Comparison of ENCODE assay signal across 16 cellular contexts in genomic region chr20:8082999-8083398, GRCh38. TPM values are rescaled to one million over a fixed set of nuclear protein-coding genes. Genes with fewer than 3 reads are reported as not detected.
A peak's percentile ranks its signal among the peaks of the same experiment; 100 is the strongest.
DNase-seq lines count a peak whose midpoint lies in the region; ATAC-seq and TF ChIP-seq lines count a peak whose summit lies in the region.
"Had no signal": no experiment of that assay in that cellular context is flagged by ENCODE, and none has a peak within 500 bp of the region (broad histone marks: within the 10 kb centered on the region; RNA-seq: fewer than 3 reads in every experiment).

No MANE protein-coding gene starts in this region.

- H3K9me3 ChIP-seq in left ventricle myocardium inferior (replicated peaks) (no peaks in the 10 kb centered on the region), aorta (ENCODE audit: control insufficient read depth, low read length) (no peaks in the 10 kb centered on the region), thyroid gland (no peaks in the 10 kb centered on the region)
- H3K9me3 ChIP-seq: tibial nerve had no signal

- no peak overlapping the region for H3K27ac ChIP-seq in left ventricle myocardium inferior (replicated peaks)
- H3K27ac ChIP-seq in aorta (ENCODE audit: low read depth in 1 of 2, low read length in 2 of 2) = no peak overlapping the region
- H3K27ac ChIP-seq in thyroid gland = no peak overlapping the region
- H3K27ac ChIP-seq: C4-2B, dorsolateral prefrontal cortex, KMS-11 had no signal

- H3K4me3 ChIP-seq in left ventricle myocardium inferior = no peak overlapping the region
- H3K4me3 ChIP-seq in fibroblast of villous mesenchyme (ENCODE audit: low read depth, low read length) = no peak overlapping the region
- no peak overlapping the region for H3K4me3 ChIP-seq in aorta (ENCODE audit: low read length in 2 of 2)
- no peak overlapping the region for H3K4me3 ChIP-seq in thyroid gland (replicated peaks in 1 of 3)
- H3K4me3 ChIP-seq: dorsolateral prefrontal cortex, tibial nerve had no signal

- TF ChIP-seq POLR2A in thyroid gland (IDR thresholded peaks at IDR 0.05) = no peak

- no peak for DNase-seq in Right ventricle myocardium superior
- DNase-seq in left ventricle myocardium inferior = no peak
- peak; percentile 88 to 89 for DNase-seq in NCI-H526 (lab: John Stamatoyannopoulos, UW)
- DNase-seq in fibroblast of villous mesenchyme (ENCODE audit: low read depth) = peak; percentile 95
- DNase-seq in aorta = no peak
- DNase-seq in thyroid gland = no peak
- DNase-seq in COLO668 (lab: John Stamatoyannopoulos, UW; ENCODE audit: unreplicated experiment) = no peak
- DNase-seq: activated CD8-positive, alpha-beta memory T cell treated with anti-CD3 and anti-CD28 coated beads for 24 hours; activated naive CD8-positive, alpha-beta T cell treated with anti-CD3 and anti-CD28 coated beads for 36 hours; dorsolateral prefrontal cortex; head of caudate nucleus; mesendoderm had no signal

- intact Hi-C loops in Right ventricle myocardium superior (cut with DNase I) (no loop called here), left ventricle myocardium inferior (cut with micrococcal nuclease) (no loop called here), aorta (cut with DNase I) (no loop called here), thyroid gland (cut with DNase I) (no loop called here)

- ATAC-seq in Right ventricle myocardium superior (ENCODE audit: poor library complexity) (peak; percentile 95), aorta (ENCODE audit: low FRiP score) (peak; percentile 65), GM19035 (IDR thresholded peaks at IDR 0.05; ENCODE audit: unreplicated experiment) (no peak)

- TF ChIP-seq CTCF in left ventricle myocardium inferior (IDR thresholded peaks at IDR 0.05; ENCODE audit: borderline replicate concordance) = no peak
- TF ChIP-seq CTCF in fibroblast of villous mesenchyme (IDR thresholded peaks at IDR 0.05; ENCODE audit: insufficient read depth, low read depth, low read length) = no peak
- TF ChIP-seq CTCF in thyroid gland (IDR thresholded peaks at IDR 0.05) = no peak

- H3K4me1 ChIP-seq in left ventricle myocardium inferior (peaks cover 6% of the 10 kb centered on the region), aorta (ENCODE audit: control insufficient read depth in 1 of 2, insufficient read depth in 2 of 2, low read length in 2 of 2) (no peaks in the 10 kb centered on the region), thyroid gland (no peaks in the 10 kb centered on the region)

- H3K36me3 ChIP-seq in left ventricle myocardium inferior (no peaks in the 10 kb centered on the region), aorta (ENCODE audit: control insufficient read depth in 1 of 2, insufficient read depth in 2 of 2, low read length in 1 of 2) (no peaks in the 10 kb centered on the region), thyroid gland (no peaks in the 10 kb centered on the region)
- H3K36me3 ChIP-seq: tibial nerve had no signal

- no peaks in the 10 kb centered on the region for H3K27me3 ChIP-seq in left ventricle myocardium inferior (ENCODE audit: low read depth)
- H3K27me3 ChIP-seq in aorta (ENCODE audit: control insufficient read depth in 1 of 2, insufficient read depth in 2 of 2, low read length in 1 of 2) = no peaks in the 10 kb centered on the region
- no peaks in the 10 kb centered on the region for H3K27me3 ChIP-seq in thyroid gland
- H3K27me3 ChIP-seq: dorsolateral prefrontal cortex, tibial nerve had no signal

RNA-seq across cellular contexts. Expression of gene PLCB1, which starts 49.1 kb away (rescaled TPM):
- total RNA-seq in Right ventricle myocardium superior (6.3 TPM), left ventricle myocardium inferior (6.0 TPM), fibroblast of villous mesenchyme (19.0 and 35.4 TPM in 2 replicates), aorta (10 to 100 TPM; 10.7 to 35.0 TPM), thyroid gland (10 to 100 TPM in 2 of 4 donors, 1 to 10 TPM in 2; 7.3 to 14.1 (median 11.0) TPM)
- 1 to 10 TPM; 1.4 to 2.4 TPM for polyA plus RNA-seq in aorta

Comparison
In these comparisons a context has a peak if more than half of its experiments do, and no peak if none do; other contexts are left out.
1. DNase-seq: peak in NCI-H526 (2 of 2) and fibroblast of villous mesenchyme (single experiment); none in Right ventricle myocardium superior (single experiment), left ventricle myocardium inferior (single experiment), aorta (0 of 2), thyroid gland (0 of 2) and COLO668 (single experiment).